Comparison of ENCODE assay signal across 2 cellular contexts in genomic region chr20:53793783-53794383, GRCh38.
TF ChIP-seq lines count a peak whose summit lies in the region.

No MANE protein-coding gene starts in this region.

TF ChIP-seq in IMR-90, 13 proteins besides CTCF, POLR2A, EP300 and RAD21:
- TF ChIP-seq CEBPB (IDR thresholded peaks at IDR 0.05; ENCODE audit: low read depth, low read length): peak; percentile 54
- TF ChIP-seq ELK1 (IDR thresholded peaks at IDR 0.05; ENCODE audit: borderline replicate concordance, low read depth, low read length): no peak

TF ChIP-seq in H1, 55 proteins besides CTCF, POLR2A, EP300 and RAD21:
- TF ChIP-seq SAP30 (IDR thresholded peaks at IDR 0.05; ENCODE audit: insufficient read depth, insufficient replicate concordance, low read length) (no peak), SIN3A (conservative IDR thresholded peaks at IDR 0.05 in 1 of 2, IDR thresholded peaks at IDR 0.05 in 1 of 2; ENCODE audit: low read depth in 1 of 2, low read length in 2 of 2) (no peak), EZH2 (IDR thresholded peaks at IDR 0.05; ENCODE audit: low read depth, low read length, severe bottlenecking) (no peak), CTBP2 (IDR thresholded peaks at IDR 0.05; ENCODE audit: borderline replicate concordance, insufficient read depth, insufficient read length, low read length) (no peak), GABPA (IDR thresholded peaks at IDR 0.05; ENCODE audit: borderline replicate concordance, insufficient read depth, low read length) (no peak), ATF2 (IDR thresholded peaks at IDR 0.05; ENCODE audit: low read length) (no peak), BRCA1 (IDR thresholded peaks at IDR 0.05; ENCODE audit: low read depth, low read length) (no peak), ZNF274 (IDR thresholded peaks at IDR 0.05; ENCODE audit: borderline replicate concordance, extremely low read depth, low read length) (no peak), E2F6 (IDR thresholded peaks at IDR 0.05) (no peak), SUZ12 (IDR thresholded peaks at IDR 0.05; ENCODE audit: low read length) (no peak), TBP (IDR thresholded peaks at IDR 0.05; ENCODE audit: low read depth, low read length) (no peak), RBBP5 (IDR thresholded peaks at IDR 0.05; ENCODE audit: borderline replicate concordance, low read depth, low read length) (no peak)
